In the genomic region with DNA sequence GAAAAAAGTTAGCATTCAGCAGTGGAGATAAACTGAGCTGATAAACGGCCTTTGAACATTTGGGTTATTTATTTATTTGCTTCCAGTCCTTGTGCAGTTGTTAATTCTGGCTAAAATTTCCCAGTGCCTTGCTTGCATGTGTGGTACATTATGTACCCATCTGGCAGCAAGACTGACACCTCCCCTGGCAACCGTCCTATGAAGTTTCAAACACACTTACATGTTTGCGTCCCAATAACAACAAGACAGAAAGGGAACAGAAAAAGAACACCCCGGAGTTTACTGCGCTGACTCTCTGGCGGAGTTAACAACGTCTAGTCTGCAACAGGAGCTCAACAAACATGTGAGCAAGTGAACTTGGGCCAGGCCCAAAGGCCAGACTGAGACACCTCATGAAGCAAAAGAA, we compare ENCODE assay signal across 21 cellular contexts. TPM values are rescaled to one million over a fixed set of nuclear protein-coding genes. Genes with fewer than 3 reads are reported as not detected.
DNase-seq lines count a peak whose midpoint lies in the region; ATAC-seq and TF ChIP-seq lines count a peak whose summit lies in the region.
"Had no signal": no experiment of that assay in that cellular context is flagged by ENCODE, and none has a peak within 500 bp of the region (broad histone marks: within the 10 kb centered on the region; RNA-seq: fewer than 3 reads in every experiment).

No MANE protein-coding gene starts in this region.

- H3K4me1 ChIP-seq in adrenal gland (replicated peaks in 1 of 2) (peaks cover 0 to 15% of the 10 kb centered on the region in 2 donors), gastroesophageal sphincter (peaks cover 0 to 23% (median 12%) of the 10 kb centered on the region in 3 donors), tibial artery (peaks cover 0 to 63% (median 45%) of the 10 kb centered on the region in 4 donors)
- H3K4me1 ChIP-seq: thyroid gland had no signal

- POLR2A ChIA-PET in activated CD4-positive, alpha-beta T cell treated with anti-CD3 and anti-CD28 coated beads, Interleukin-2, amount 10 ng/mL, durations not matched to agents 7 days and 5 days (lab: Charles Lee), result no interaction called here

- H3K27ac Mint-ChIP-seq in activated CD4-positive, alpha-beta T cell treated with anti-CD3 and anti-CD28 coated beads, Interleukin-2, amount 10 ng/mL, durations not matched to agents 7 days and 5 days, result no peak overlapping the region

- intact Hi-C loops in adrenal gland (cut with DNase I) (no loop called here), tibial artery (cut with DNase I; ENCODE audit: low total_unique reads) (no loop called here)

- H3K9me3 ChIP-seq in adrenal gland (replicated peaks in 1 of 3) (no peaks in the 10 kb centered on the region), gastroesophageal sphincter (no peaks in the 10 kb centered on the region), tibial artery (no peaks in the 10 kb centered on the region)
- H3K9me3 ChIP-seq: heart right ventricle, SK-N-SH, thyroid gland had no signal

- H3K4me1 Mint-ChIP-seq in activated CD4-positive, alpha-beta T cell treated with anti-CD3 and anti-CD28 coated beads, Interleukin-2, amount 10 ng/mL, durations not matched to agents 7 days and 5 days, result no peaks in the 10 kb centered on the region

- H3K4me3 ChIP-seq in adrenal gland (no peak overlapping the region), gastroesophageal sphincter (no peak overlapping the region), tibial artery (no peak overlapping the region)
- H3K4me3 ChIP-seq: GM12878, heart right ventricle, thyroid gland had no signal

- TF ChIP-seq EP300 in gastroesophageal sphincter (IDR thresholded peaks at IDR 0.05), result no peak

- CTCF ChIA-PET in activated CD4-positive, alpha-beta T cell treated with anti-CD3 and anti-CD28 coated beads, Interleukin-2, amount 10 ng/mL, durations not matched to agents 7 days and 5 days (lab: Charles Lee), result no interaction called here

- no peaks in the 10 kb centered on the region for H3K36me3 Mint-ChIP-seq in activated CD4-positive, alpha-beta T cell treated with anti-CD3 and anti-CD28 coated beads, Interleukin-2, amount 10 ng/mL, durations not matched to agents 7 days and 5 days (ENCODE audit: low read depth)

- H3K27me3 Mint-ChIP-seq in activated CD4-positive, alpha-beta T cell treated with anti-CD3 and anti-CD28 coated beads, Interleukin-2, amount 10 ng/mL, durations not matched to agents 7 days and 5 days, result peaks cover 3% of the 10 kb centered on the region

- DNase-seq in adrenal gland, result peak in 6 of 7 donors; percentile 23 to 81 (median 46)
- peak; percentile 48 for DNase-seq in mucosa of gallbladder (ENCODE audit: low spot score)
- DNase-seq in tibial artery, result peak; percentile 75 to 88
- no peak for DNase-seq in activated CD4-positive, alpha-beta T cell treated with anti-CD3 and anti-CD28 coated beads, Interleukin-2, amount 10 ng/mL, durations not matched to agents 7 days and 5 days
- DNase-seq in NCI-H1105 (lab: John Stamatoyannopoulos, UW), result no peak
- no peak for DNase-seq in cerebellum (ENCODE audit: low spot score)
- no peak for DNase-seq in T-helper 9 cell
- DNase-seq: activated CD8-positive, alpha-beta memory T cell treated with anti-CD3 and anti-CD28 coated beads, Interleukin-2, amount 50 U/mL, for 48 hours; GDM1; heart right ventricle; NCI-H526; occipital lobe; SK-N-SH; T1000; thyroid gland had no signal

- H3K36me3 ChIP-seq in adrenal gland (replicated peaks in 1 of 2), result no peaks in the 10 kb centered on the region
- no peaks in the 10 kb centered on the region for H3K36me3 ChIP-seq in gastroesophageal sphincter
- no peaks in the 10 kb centered on the region for H3K36me3 ChIP-seq in tibial artery
- H3K36me3 ChIP-seq: heart right ventricle, thyroid gland had no signal

- ATAC-seq in gastroesophageal sphincter, result peak; percentile 25
- ATAC-seq: esophagus mucosa, GM12878 had no signal

- 42 to 73% (median 50%) methylated on average over 7 of the region's 7 CpGs for WGBS in adrenal gland, 4 donors
- WGBS in gastroesophageal sphincter (ENCODE audit: low coverage in 1 of 2), 2 donors, result 33 to 47% methylated on average over 4 to 7 of the region's 7 CpGs

- no peak for TF ChIP-seq POLR2A in adrenal gland (IDR thresholded peaks at IDR 0.05)
- TF ChIP-seq POLR2A in gastroesophageal sphincter (IDR thresholded peaks at IDR 0.05), result no peak

- TF ChIP-seq CTCF in adrenal gland (IDR thresholded peaks at IDR 0.05) (no peak), gastroesophageal sphincter (IDR thresholded peaks at IDR 0.05) (no peak), tibial artery (IDR thresholded peaks at IDR 0.05) (no peak)

- peak overlapping the region in 2 of 5 donors; percentile 29 to 54 for H3K27ac ChIP-seq in adrenal gland
- peak overlapping the region in 3 of 4 donors; percentile 55 to 57 (median 57) for H3K27ac ChIP-seq in gastroesophageal sphincter
- peak overlapping the region; percentile 80 to 90 for H3K27ac ChIP-seq in tibial artery
- H3K27ac ChIP-seq: heart right ventricle, thyroid gland had no signal

- no peak overlapping the region for H3K4me3 Mint-ChIP-seq in activated CD4-positive, alpha-beta T cell treated with anti-CD3 and anti-CD28 coated beads, Interleukin-2, amount 10 ng/mL, durations not matched to agents 7 days and 5 days

- H3K27me3 ChIP-seq in adrenal gland (no peaks in the 10 kb centered on the region), gastroesophageal sphincter (no peaks in the 10 kb centered on the region), tibial artery (no peaks in the 10 kb centered on the region)
- H3K27me3 ChIP-seq: thyroid gland had no signal

- H3K9me3 Mint-ChIP-seq in activated CD4-positive, alpha-beta T cell treated with anti-CD3 and anti-CD28 coated beads, Interleukin-2, amount 10 ng/mL, durations not matched to agents 7 days and 5 days, result no peaks in the 10 kb centered on the region

RNA-seq across cellular contexts. Expression of gene TRABD2B, which starts 33.6 kb away (rescaled TPM):
- total RNA-seq in adrenal gland (1 to 10 TPM in 3 of 8 donors, under 1 TPM in 5; 0.35 to 3.3 (median 0.86) TPM), gastroesophageal sphincter (1 to 10 TPM; 2.6 to 6.5 (median 3.4) TPM), mucosa of gallbladder (11.2 TPM), cerebellum (0.36 TPM)
- polyA plus RNA-seq in adrenal gland, result under 1 TPM; 0.35 to 0.84 (median 0.72) TPM
- not detected for total RNA-seq in activated CD4-positive, alpha-beta T cell treated with anti-CD3 and anti-CD28 coated beads, Interleukin-2, amount 10 ng/mL, durations not matched to agents 7 days and 5 days
- total RNA-seq: GM12878, mononuclear cell, OCI-LY7 had no signal
- polyA plus RNA-seq: BJ, GM12878 had no signal

Comparison
In these comparisons a context has a peak if more than half of its experiments do, and no peak if none do; other contexts are left out.
1. DNase-seq: peak in adrenal gland (6 of 7), mucosa of gallbladder (single experiment) and tibial artery (2 of 2); none in activated CD4-positive, alpha-beta T cell treated with anti-CD3 and anti-CD28 coated beads, Interleukin-2, amount 10 ng/mL, durations not matched to agents 7 days and 5 days (single experiment), NCI-H1105 (single experiment), cerebellum (single experiment) and T-helper 9 cell (single experiment).